15 cellular contexts compared by ENCODE assay signal in the genomic region with DNA sequence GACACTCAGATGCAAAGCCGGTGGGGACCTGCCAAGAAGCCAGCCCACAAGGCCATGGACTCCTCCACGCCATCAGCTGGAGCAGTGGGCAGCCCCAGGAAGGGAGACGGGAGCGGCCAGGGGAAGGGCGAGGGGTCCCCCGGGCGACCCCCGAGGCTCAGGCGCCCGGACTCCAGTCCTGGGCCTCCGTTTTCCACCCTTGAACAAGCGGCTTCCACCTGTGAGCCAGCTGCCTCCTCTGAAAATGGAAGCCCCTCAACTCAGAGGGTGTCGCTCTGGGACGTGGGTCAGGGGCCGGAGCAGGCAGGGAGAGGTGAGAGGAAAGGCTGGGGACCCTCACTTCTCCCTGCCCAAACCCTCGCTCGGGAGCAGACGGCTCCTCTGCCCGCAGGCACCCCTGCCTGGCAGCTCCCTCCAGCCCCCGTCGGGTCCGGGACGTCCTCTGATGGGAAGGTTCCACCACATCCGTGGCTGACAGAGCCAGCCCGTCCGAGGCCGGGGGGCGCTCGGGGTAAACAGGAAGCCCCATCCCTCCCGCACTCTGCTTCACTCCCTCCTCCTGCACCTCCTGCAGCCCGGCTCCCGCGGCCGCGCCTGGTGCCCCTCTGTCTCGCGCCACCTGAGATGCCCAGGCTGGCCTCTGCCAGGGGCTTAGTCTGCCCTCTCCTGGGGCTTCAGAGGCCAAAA. TPM values are rescaled to one million over a fixed set of nuclear protein-coding genes. Genes with fewer than 3 reads are reported as not detected.
A peak's percentile ranks its signal among the peaks of the same experiment; 100 is the strongest.
DNase-seq lines count a peak whose midpoint lies in the region; ATAC-seq, FAIRE-seq and TF ChIP-seq lines count a peak whose summit lies in the region.
"Had no signal": no experiment of that assay in that cellular context is flagged by ENCODE, and none has a peak within 500 bp of the region (broad histone marks: within the 10 kb centered on the region; RNA-seq: fewer than 3 reads in every experiment).

No MANE protein-coding gene starts in this region.

- H3K14ac ChIP-seq in H1 (ENCODE audit: insufficient read length) = no peak overlapping the region

- H3K27ac ChIP-seq in DND-41 (ENCODE audit: low read length) (no peak overlapping the region), H1 (ENCODE audit: low read depth, low read length) (no peak overlapping the region), parathyroid adenoma (peak overlapping the region; percentile 39)

- H4K91ac ChIP-seq in H1 (replicated peaks; ENCODE audit: insufficient read length, low read length) = no peak overlapping the region

- H3K79me2 ChIP-seq in DND-41 (ENCODE audit: insufficient read depth, low read length) (no peaks in the 10 kb centered on the region), H1 (ENCODE audit: control insufficient read depth in 1 of 2, insufficient read depth in 2 of 2, low read length in 2 of 2) (no peaks in the 10 kb centered on the region), parathyroid adenoma (no peaks in the 10 kb centered on the region)

- POLR2A ChIA-PET in H1 (lab: Charles Lee; ENCODE audit: partially characterized antibody) = interaction anchor here (0.8 to 1.4 kb wide), 4 partner anchors 10 to 258 kb away, joined by 3 to 4 read pairs (median 3); no protein-coding TSS in a partner anchor

- FAIRE-seq in H1 (lab: Jason Lieb, UNC) = no peak

- H3K23me2 ChIP-seq in H1 (ENCODE audit: low read depth, low read length) = no peaks in the 10 kb centered on the region

- no peak overlapping the region for H2BK20ac ChIP-seq in H1 (ENCODE audit: low read length)

- H3K56ac ChIP-seq in H1 (replicated peaks; ENCODE audit: insufficient read length, low read depth, low read length) = no peak overlapping the region

- H3K9me3 ChIP-seq in DND-41 (ENCODE audit: insufficient read depth, low read length, severe bottlenecking) (no peaks in the 10 kb centered on the region), H1 (ENCODE audit: insufficient read depth in 2 of 2, low read depth in 1 of 2, low read length in 1 of 2) (no peaks in the 10 kb centered on the region), parathyroid adenoma (ENCODE audit: control insufficient read depth, low read length) (no peaks in the 10 kb centered on the region)
- H3K9me3 ChIP-seq: adrenal gland had no signal

- H3K4me3 ChIP-seq in DND-41 (ENCODE audit: low read depth in 1 of 2, low read length in 2 of 2) (no peak overlapping the region), H1 (ENCODE audit: extremely low read depth in 1 of 4, insufficient read depth in 2 of 4, low read depth in 3 of 4, low read length in 4 of 4) (no peak overlapping the region), parathyroid adenoma (ENCODE audit: low read depth, low read length) (peak overlapping the region; percentile 5)

- no peak for TF ChIP-seq POLR2A in H1 (IDR thresholded peaks at IDR 0.05; ENCODE audit: control extremely low read depth in 1 of 2, low read depth in 2 of 2, low read length in 2 of 2)

- H2AK5ac ChIP-seq in H1 (ENCODE audit: low read depth, low read length) = no peak overlapping the region

- no peak overlapping the region for H2BK5ac ChIP-seq in H1 (ENCODE audit: low read depth, low read length)

- no peak overlapping the region for H3K18ac ChIP-seq in H1 (ENCODE audit: extremely low read depth, low read length)

- no peak for TF ChIP-seq RAD21 in H1 (IDR thresholded peaks at IDR 0.05 in 1 of 2, conservative IDR thresholded peaks at IDR 0.05 in 1 of 2; ENCODE audit: low read depth in 2 of 2, low read length in 2 of 2)

- in situ Hi-C loops in KBM-7 (cut with MboI; ENCODE audit: low pct_unique_long_range_greater_than_20kb, low sequenced_read_pairs) = no loop called here

- no peak overlapping the region for H2BK12ac ChIP-seq in H1 (ENCODE audit: low read depth, low read length)

- H3K23ac ChIP-seq in H1 (ENCODE audit: insufficient read length) = no peak overlapping the region

- no peak overlapping the region for H2BK15ac ChIP-seq in H1 (ENCODE audit: low read length)

- H3K4me1 ChIP-seq in DND-41 (ENCODE audit: insufficient read depth, low read length) (peaks cover 7% of the 10 kb centered on the region), H1 (replicated peaks in 1 of 4; ENCODE audit: control insufficient read depth in 3 of 4, insufficient read depth in 4 of 4, low read length in 3 of 4) (no peaks in the 10 kb centered on the region), parathyroid adenoma (no peaks in the 10 kb centered on the region)

- no peak for TF ChIP-seq CTCF in DND-41 (IDR thresholded peaks at IDR 0.05; ENCODE audit: borderline replicate concordance, extremely low read depth, low read length, poor library complexity, severe bottlenecking)
- TF ChIP-seq CTCF in H1 (IDR thresholded peaks at IDR 0.05; ENCODE audit: control extremely low read depth in 1 of 3, insufficient read depth in 1 of 3, low read depth in 1 of 3, low read length in 3 of 3) = no peak
- TF ChIP-seq CTCF in parathyroid adenoma (IDR thresholded peaks at IDR 0.05) = no peak

- H3K27me3 ChIP-seq in DND-41 (ENCODE audit: insufficient read depth, low read length, poor library complexity) (peaks cover 10% of the 10 kb centered on the region), H1 (replicated peaks in 1 of 4; ENCODE audit: control insufficient read depth in 3 of 4, extremely low read depth in 1 of 4, insufficient read depth in 3 of 4, low read length in 3 of 4) (no peaks in the 10 kb centered on the region; a peak in 1 of 7 replicates), parathyroid adenoma (ENCODE audit: control insufficient read depth, insufficient read depth, low read length) (no peaks in the 10 kb centered on the region)

- peak overlapping the region; percentile 51 for H4K8ac ChIP-seq in H1 (ENCODE audit: extremely low read depth, insufficient read depth, low read length)

- DNase-seq in DND-41 (peak; percentile 61), KBM-7 (peak; percentile 80), H1 (ENCODE audit: low read depth in 1 of 2, low spot score in 2 of 2) (peak in 1 of 2 experiments; percentile 52), NCI-H748 (lab: John Stamatoyannopoulos, UW; ENCODE audit: unreplicated experiment) (no peak), NCI-H1105 (lab: John Stamatoyannopoulos, UW) (no peak)
- DNase-seq: cortex of kidney, foreskin fibroblast, islet precursor cell, NCI-H1436, NCI-H774 had no signal

- H3K4me2 ChIP-seq in DND-41 (ENCODE audit: insufficient read depth, low read length) = peak overlapping the region; percentile 36
- H3K4me2 ChIP-seq in H1 (ENCODE audit: insufficient read depth in 1 of 2, low read depth in 2 of 2, low read length in 2 of 2) = no peak overlapping the region
- H3K4me2 ChIP-seq in parathyroid adenoma (ENCODE audit: low read length) = no peak overlapping the region

- no peak overlapping the region for H3K4ac ChIP-seq in H1 (replicated peaks; ENCODE audit: insufficient read length, low read depth, low read length)

- 79% methylated on average over 19 of the region's 37 CpGs; no CpG with 5 or more reads in 1 of the 2 experiments for WGBS in H1 (ENCODE audit: extremely low coverage in 1 of 2, insufficient coverage in 1 of 2, insufficient read length in 1 of 2, insufficient replicate concordance in 2 of 2, low coverage in 1 of 2, low lambda C conversion rate in 2 of 2, missing lambda C conversion rate in 1 of 2), 2 experiments

- no peak overlapping the region for H4K5ac ChIP-seq in H1 (ENCODE audit: insufficient read length, low read depth, low read length)

- H4K20me1 ChIP-seq in DND-41 (ENCODE audit: insufficient read depth, low read length) = no peaks in the 10 kb centered on the region
- peaks cover 0 to 1% of the 10 kb centered on the region in 2 experiments for H4K20me1 ChIP-seq in H1 (replicated peaks in 1 of 2; ENCODE audit: control insufficient read depth in 1 of 2, insufficient read depth in 2 of 2, low read length in 2 of 2)

- ATAC-seq in DND-41 (ENCODE audit: insufficient read depth, low read depth) = peak; percentile 93
- no peak for ATAC-seq in GM18909 (IDR thresholded peaks at IDR 0.05; ENCODE audit: poor library complexity, unreplicated experiment)
- ATAC-seq in HG03439 (IDR thresholded peaks at IDR 0.05; ENCODE audit: unreplicated experiment) = no peak

- no peak overlapping the region for H2AFZ ChIP-seq in DND-41 (ENCODE audit: low read depth, low read length)
- H2AFZ ChIP-seq in H1 (ENCODE audit: low read length) = no peak overlapping the region
- no peak overlapping the region for H2AFZ ChIP-seq in parathyroid adenoma

- no peak overlapping the region for H2BK120ac ChIP-seq in H1 (replicated peaks; ENCODE audit: low read depth, low read length)

- H3K9ac ChIP-seq in DND-41 (ENCODE audit: low read depth, low read length) (no peak overlapping the region), H1 (replicated peaks in 1 of 4; ENCODE audit: extremely low read depth in 1 of 4, low read depth in 3 of 4, low read length in 3 of 4) (no peak overlapping the region), parathyroid adenoma (no peak overlapping the region)

- no peaks in the 10 kb centered on the region for H3K79me1 ChIP-seq in H1 (ENCODE audit: low read depth, low read length)

- no peak for TF ChIP-seq EP300 in H1 (IDR thresholded peaks at IDR 0.05; ENCODE audit: borderline replicate concordance in 1 of 2, low read depth in 2 of 2, low read length in 2 of 2)

- H3K36me3 ChIP-seq in DND-41 (ENCODE audit: insufficient read depth, low read length) = no peaks in the 10 kb centered on the region
- no peaks in the 10 kb centered on the region for H3K36me3 ChIP-seq in H1 (ENCODE audit: control insufficient read depth in 2 of 4, insufficient read depth in 4 of 4, low read length in 3 of 4)
- no peaks in the 10 kb centered on the region for H3K36me3 ChIP-seq in parathyroid adenoma (ENCODE audit: control insufficient read depth, insufficient read depth, low read length)
- H3K36me3 ChIP-seq: adrenal gland had no signal

- CTCF ChIA-PET in H1 (lab: Charles Lee; ENCODE audit: partially characterized antibody) = interaction anchor here (1.1 to 2.2 kb wide), 6 partner anchors 10 to 171 kb away, joined by 3 to 5 read pairs (median 3); no protein-coding TSS in a partner anchor

RNA-seq across cellular contexts. Expression of a gene that starts 3.7 kb away (rescaled TPM):
- total RNA-seq in H1 (2021; fragmentation: NEBNext Ultra II Directional; extraction: Animal tissue kit (Norgen Biotek cat#: 25700)) = 37.8 and 39.8 TPM in 2 replicates
- 53.4 and 82.5 TPM in 2 replicates for polyA plus RNA-seq in H1 (2011; rRNA removed)
- polyA plus RNA-seq in H1 (2011; cell fraction: cytosol; rRNA removed) = 63.0 TPM
- polyA plus RNA-seq in H1 (2011; cell fraction: nucleus; rRNA removed) = 82.5 TPM
- polyA plus RNA-seq in H1 (2012, experiment 1 of 2) = 17.3 to 46.4 TPM (median 40.7 TPM) in 4 replicates
- polyA plus RNA-seq in H1 (2012, experiment 2 of 2) = 43.2 TPM
- 66.8 TPM for polyA plus RNA-seq in H1 (2013, experiment 1 of 2)
- 68.8 TPM for polyA plus RNA-seq in H1 (2013, experiment 2 of 2)
- 7.2 and 9.3 TPM in 2 replicates for polyA minus RNA-seq in H1 (2011; rRNA and poly(A)+ RNA removed)
- polyA minus RNA-seq in H1 (2011; cell fraction: cytosol; rRNA and poly(A)+ RNA removed) = 30.7 TPM
- polyA minus RNA-seq in H1 (2011; cell fraction: nucleus; rRNA and poly(A)+ RNA removed) = 12.8 TPM

RNA-seq across cellular contexts. Expression of a gene that starts 28.3 kb away (rescaled TPM):
- total RNA-seq in H1 (2021; fragmentation: NEBNext Ultra II Directional; extraction: Animal tissue kit (Norgen Biotek cat#: 25700)) = 30.5 and 31.6 TPM in 2 replicates
- 37.6 and 52.1 TPM in 2 replicates for polyA plus RNA-seq in H1 (2011; rRNA removed)
- 36.0 TPM for polyA plus RNA-seq in H1 (2011; cell fraction: cytosol; rRNA removed)
- polyA plus RNA-seq in H1 (2011; cell fraction: nucleus; rRNA removed) = 44.9 TPM
- polyA plus RNA-seq in H1 (2012, experiment 1 of 2) = 16.4 to 27.5 TPM (median 25.2 TPM) in 4 replicates
- 26.0 TPM for polyA plus RNA-seq in H1 (2012, experiment 2 of 2)
- 32.4 TPM for polyA plus RNA-seq in H1 (2013, experiment 1 of 2)
- 37.1 TPM for polyA plus RNA-seq in H1 (2013, experiment 2 of 2)
- polyA minus RNA-seq in H1 (2011; rRNA and poly(A)+ RNA removed) = 9.3 and 15.5 TPM in 2 replicates
- polyA minus RNA-seq in H1 (2011; cell fraction: cytosol; rRNA and poly(A)+ RNA removed) = 19.5 TPM
- polyA minus RNA-seq in H1 (2011; cell fraction: nucleus; rRNA and poly(A)+ RNA removed) = 12.9 TPM

RNA-seq across cellular contexts. Expression of a gene that starts 53.4 kb away (rescaled TPM):
- total RNA-seq in H1 (2021; fragmentation: NEBNext Ultra II Directional; extraction: Animal tissue kit (Norgen Biotek cat#: 25700)) = 32.3 and 35.3 TPM in 2 replicates
- 64.8 and 78.8 TPM in 2 replicates for polyA plus RNA-seq in H1 (2011; rRNA removed)
- polyA plus RNA-seq in H1 (2011; cell fraction: cytosol; rRNA removed) = 58.4 TPM
- polyA plus RNA-seq in H1 (2011; cell fraction: nucleus; rRNA removed) = 75.1 TPM
- 19.5 to 34.6 TPM (median 30.7 TPM) in 4 replicates for polyA plus RNA-seq in H1 (2012, experiment 1 of 2)
- 28.6 TPM for polyA plus RNA-seq in H1 (2012, experiment 2 of 2)
- polyA plus RNA-seq in H1 (2013, experiment 1 of 2) = 28.2 TPM
- polyA plus RNA-seq in H1 (2013, experiment 2 of 2) = 28.5 TPM
- polyA minus RNA-seq in H1 (2011; rRNA and poly(A)+ RNA removed) = 13.3 and 14.7 TPM in 2 replicates
- 22.6 TPM for polyA minus RNA-seq in H1 (2011; cell fraction: cytosol; rRNA and poly(A)+ RNA removed)
- polyA minus RNA-seq in H1 (2011; cell fraction: nucleus; rRNA and poly(A)+ RNA removed) = 19.6 TPM
- total RNA-seq: CD8-positive, alpha-beta memory T cell had no signal
- polyA plus RNA-seq: CD8-positive, alpha-beta memory T cell had no signal

Comparison
In these comparisons a context has a peak if more than half of its experiments do, and no peak if none do; other contexts are left out.
1. DNase-seq: peak in DND-41 (single experiment) and KBM-7 (single experiment); none in NCI-H748 (single experiment) and NCI-H1105 (single experiment).